In genomic region chr6:111956098-111956497, GRCh38 we compare ENCODE assay signal across 33 cellular contexts.
"Had no signal": no experiment of that assay in that cellular context is flagged by ENCODE, and none has a peak within 500 bp of the region (broad histone marks: within the 10 kb centered on the region; RNA-seq: fewer than 3 reads in every experiment).

No MANE protein-coding gene starts in this region.

- FAIRE-seq: astrocyte, bronchial epithelial cell, colon had no signal

- ATAC-seq: activated naive CD4-positive, alpha-beta T cell treated with anti-CD3 and anti-CD28 coated beads, Interleukin-2, amount 50 U/mL, for 72 hours; activated naive CD8-positive, alpha-beta T cell treated with anti-CD3 and anti-CD28 coated beads, Interleukin-2, amount 50 U/mL, for 24 hours; activated T-cell treated with anti-CD3 and anti-CD28 coated beads, Interleukin-2, amount 50 U/mL, for 4 hours; activated T-cell treated with anti-CD3 and anti-CD28 coated beads, Interleukin-2, amount 50 U/mL, for 72 hours; activated T-helper 17 cell treated with anti-CD3 and anti-CD28 coated beads, Interleukin-2, amount 50 U/mL, for 72 hours; body of pancreas had no signal

- H3K4me1 ChIP-seq: adrenal gland, ascending aorta, body of pancreas, breast epithelium had no signal

- H3K4me3 ChIP-seq: adrenal gland, ascending aorta, body of pancreas, breast epithelium, cardiac muscle cell had no signal

- DNase-seq: activated effector memory CD4-positive, alpha-beta T cell treated with anti-CD3 and anti-CD28 coated beads, Interleukin-2, amount 50 U/mL, for 16 hours; activated effector memory CD4-positive, alpha-beta T cell treated with Interleukin-2 at 50 U/mL for 16 hours; activated gamma-delta T cell; activated gamma-delta T cell treated with Interleukin-2 at 50 U/mL for 16 hours; activated naive CD4-positive, alpha-beta T cell; activated naive CD4-positive, alpha-beta T cell treated with anti-CD3 and anti-CD28 coated beads for 36 hours; activated naive CD4-positive, alpha-beta T cell treated with anti-CD3 and anti-CD28 coated beads, Interleukin-2, amount 10 ng/mL, durations not matched to agents 7 days and 5 days; activated naive CD4-positive, alpha-beta T cell treated with anti-CD3 and anti-CD28 coated beads, Interleukin-2, amount 50 U/mL, for 16 hours; activated naive CD4-positive, alpha-beta T cell treated with Interleukin-2 at 50 U/mL for 16 hours; activated naive CD8-positive, alpha-beta T cell treated with anti-CD3 and anti-CD28 coated beads for 36 hours; activated naive CD8-positive, alpha-beta T cell treated with anti-CD3 and anti-CD28 coated beads, Interleukin-2, amount 10 ng/mL, durations not matched to agents 7 days and 5 days; activated naive CD8-positive, alpha-beta T cell treated with anti-CD3 and anti-CD28 coated beads, Interleukin-2, amount 50 U/mL, for 24 hours; activated T-cell treated with anti-CD3 and anti-CD28 coated beads, Interleukin-2, amount 50 U/mL, for 4 hours; activated T-cell treated with anti-CD3 and anti-CD28 coated beads, Interleukin-2, amount 50 U/mL, for 48 hours; activated T-cell treated with anti-CD3 and anti-CD28 coated beads, Interleukin-2, amount 50 U/mL, for 72 hours; adrenal gland; amniotic stem cell; amygdala; anterior cingulate cortex; aorta; body of pancreas; brain microvascular endothelial cell; caudate nucleus; central memory CD4-positive, alpha-beta T cell; cerebellar nuclear complex had no signal

- H3K9me3 ChIP-seq: adrenal gland, ascending aorta, body of pancreas, breast epithelium had no signal

- H3K27me3 ChIP-seq: adrenal gland, ascending aorta, body of pancreas, brain microvascular endothelial cell, breast epithelium had no signal

- H3K27ac ChIP-seq: adrenal gland, ascending aorta, body of pancreas, brain microvascular endothelial cell, breast epithelium, cardiac muscle cell had no signal

- H3K36me3 ChIP-seq: adrenal gland, ascending aorta, brain microvascular endothelial cell, breast epithelium, cardiac muscle cell had no signal
